8 cellular contexts compared by ENCODE assay signal in the genomic region with DNA sequence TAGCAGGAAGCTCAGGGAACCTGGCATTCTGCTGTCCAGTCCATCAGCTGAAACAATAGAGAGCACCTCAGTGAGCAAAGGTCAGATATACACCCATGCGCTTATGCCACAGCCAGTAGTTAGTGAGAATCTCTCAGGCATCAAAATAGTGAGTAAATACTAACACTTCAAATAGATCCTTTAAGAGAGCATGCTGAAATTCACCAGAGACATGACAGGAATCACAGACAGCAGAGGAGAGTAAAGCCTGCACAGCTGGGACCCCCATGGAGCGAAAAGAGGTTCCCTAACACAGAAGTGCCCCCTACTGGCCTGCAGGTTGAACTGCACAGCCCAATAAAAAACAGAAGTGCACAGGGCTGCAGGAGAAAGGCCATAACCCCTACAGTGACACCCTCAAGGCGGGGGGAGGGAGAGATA.
DNase-seq lines count a peak whose midpoint lies in the region; ATAC-seq and TF ChIP-seq lines count a peak whose summit lies in the region.

No MANE protein-coding gene starts in this region.

- DNase-seq in AML-193 (lab: John Stamatoyannopoulos, UW) (peak; percentile 33 to 49), GM19240 (ENCODE audit: insufficient read length, low spot score) (peak; percentile 26), fibroblast of pulmonary artery (ENCODE audit: low read depth) (no peak)
- DNase-seq in stimulated activated CD4-positive, alpha-beta T cell treated with anti-CD3 and anti-CD28 coated beads, Interleukin-4, amount 100 ng/mL, for 24 hours, result peak; percentile 19

- H4K20me1 ChIP-seq in SU-DHL-6 (ENCODE audit: low read depth, low read length), result no peaks in the 10 kb centered on the region

- H3K9ac ChIP-seq in SU-DHL-6 (ENCODE audit: low read length), result no peak overlapping the region

- TF ChIP-seq CTCF in SU-DHL-6 (IDR thresholded peaks at IDR 0.05; ENCODE audit: insufficient read depth, low read length, poor library complexity, severe bottlenecking) (peak; percentile 90), fibroblast of pulmonary artery (IDR thresholded peaks at IDR 0.05; ENCODE audit: low read length, missing control alignments) (peak; percentile 69)

- H3K27ac ChIP-seq in SU-DHL-6 (ENCODE audit: low read depth, low read length), result no peak overlapping the region

- ATAC-seq in GM19023 (IDR thresholded peaks at IDR 0.05; ENCODE audit: unreplicated experiment) (no peak), HG03442 (IDR thresholded peaks at IDR 0.05; ENCODE audit: unreplicated experiment) (no peak), GM18867 (IDR thresholded peaks at IDR 0.05; ENCODE audit: unreplicated experiment) (no peak)

- H3K79me2 ChIP-seq in SU-DHL-6 (ENCODE audit: insufficient read depth, low read length), result no peaks in the 10 kb centered on the region

- H2AFZ ChIP-seq in SU-DHL-6 (ENCODE audit: low read depth, low read length, severe bottlenecking), result no peak overlapping the region

- H3K4me2 ChIP-seq in SU-DHL-6 (ENCODE audit: low read depth, low read length, poor library complexity, severe bottlenecking), result no peak overlapping the region

- no peaks in the 10 kb centered on the region for H3K36me3 ChIP-seq in SU-DHL-6 (ENCODE audit: low read length)

- no peaks in the 10 kb centered on the region for H3K9me3 ChIP-seq in SU-DHL-6 (ENCODE audit: insufficient read depth, low read length)

- H3K27me3 ChIP-seq in SU-DHL-6 (ENCODE audit: low read length), result no peaks in the 10 kb centered on the region

- no peaks in the 10 kb centered on the region for H3K9me2 ChIP-seq in SU-DHL-6 (replicated peaks; ENCODE audit: insufficient read depth, low read length)

- H3F3A ChIP-seq in SU-DHL-6 (ENCODE audit: insufficient read depth), result no peaks in the 10 kb centered on the region

- H3K4me3 ChIP-seq in SU-DHL-6 (ENCODE audit: insufficient read depth, low read length, poor library complexity, severe bottlenecking), result no peak overlapping the region
- no peak overlapping the region for H3K4me3 ChIP-seq in fibroblast of pulmonary artery (replicated peaks; ENCODE audit: low read depth, low read length)
